17 cellular contexts compared by ENCODE assay signal in genomic region chr11:60992842-60993409, GRCh38.
DNase-seq lines count a peak whose midpoint lies in the region; ATAC-seq lines count a peak whose summit lies in the region.
"Had no signal": no experiment of that assay in that cellular context is flagged by ENCODE, and none has a peak within 500 bp of the region (broad histone marks: within the 10 kb centered on the region; RNA-seq: fewer than 3 reads in every experiment).

No MANE protein-coding gene starts in this region.

- H3K36me3 Mint-ChIP-seq in activated naive CD8-positive, alpha-beta T cell, result peaks cover 20% of the 10 kb centered on the region
- H3K36me3 Mint-ChIP-seq: mesothelial cell of epicardium had no signal

- H3K9me3 Mint-ChIP-seq in activated naive CD8-positive, alpha-beta T cell (ENCODE audit: low read depth), result no peaks in the 10 kb centered on the region
- H3K9me3 Mint-ChIP-seq: H9, mesothelial cell of epicardium had no signal

- H3K4me1 Mint-ChIP-seq in activated naive CD8-positive, alpha-beta T cell (ENCODE audit: low read depth), result peaks cover 79% of the 10 kb centered on the region

- H3K27me3 Mint-ChIP-seq in activated naive CD8-positive, alpha-beta T cell, result no peaks in the 10 kb centered on the region

- ATAC-seq in HG03457 (IDR thresholded peaks at IDR 0.05; ENCODE audit: unreplicated experiment) (no peak), GM18511 (IDR thresholded peaks at IDR 0.05; ENCODE audit: unreplicated experiment) (no peak), GM18858 (IDR thresholded peaks at IDR 0.05; ENCODE audit: unreplicated experiment) (no peak)

- peak overlapping the region; percentile 97 for H3K27ac Mint-ChIP-seq in activated naive CD8-positive, alpha-beta T cell
- H3K27ac Mint-ChIP-seq: B cell, H9, mesothelial cell of epicardium had no signal

- peak; percentile 45 for DNase-seq in activated CD8-positive, alpha-beta memory T cell treated with anti-CD3 and anti-CD28 coated beads, Interleukin-2, amount 50 U/mL, for 48 hours
- DNase-seq in activated CD8-positive, alpha-beta memory T cell treated with anti-CD3 and anti-CD28 coated beads, Interleukin-2, amount 50 U/mL, for 4 hours, result no peak
- peak; percentile 86 for DNase-seq in NCI-H446 treated with DMSO at 0.1 percent for 48 hours (lab: John Stamatoyannopoulos, UW)
- peak; percentile 31 for DNase-seq in putamen (ENCODE audit: low spot score)
- DNase-seq: activated CD4-positive, CD25-positive, alpha-beta regulatory T cell treated with anti-CD3 and anti-CD28 coated beads, Interleukin-2, amount 50 U/mL, for 72 hours; dermis blood vessel endothelial cell; H9; MG63; NCI-H748 treated with DMSO at 0.1 percent for 48 hours; SIG-M5; stimulated activated naive CD4-positive, alpha-beta T cell had no signal

- H3K4me3 Mint-ChIP-seq in activated naive CD8-positive, alpha-beta T cell, result peak overlapping the region; percentile 79
- H3K4me3 Mint-ChIP-seq: B cell, H9, mesothelial cell of epicardium had no signal
